ENCODE assay signal across 9 cellular contexts in the genomic region with DNA sequence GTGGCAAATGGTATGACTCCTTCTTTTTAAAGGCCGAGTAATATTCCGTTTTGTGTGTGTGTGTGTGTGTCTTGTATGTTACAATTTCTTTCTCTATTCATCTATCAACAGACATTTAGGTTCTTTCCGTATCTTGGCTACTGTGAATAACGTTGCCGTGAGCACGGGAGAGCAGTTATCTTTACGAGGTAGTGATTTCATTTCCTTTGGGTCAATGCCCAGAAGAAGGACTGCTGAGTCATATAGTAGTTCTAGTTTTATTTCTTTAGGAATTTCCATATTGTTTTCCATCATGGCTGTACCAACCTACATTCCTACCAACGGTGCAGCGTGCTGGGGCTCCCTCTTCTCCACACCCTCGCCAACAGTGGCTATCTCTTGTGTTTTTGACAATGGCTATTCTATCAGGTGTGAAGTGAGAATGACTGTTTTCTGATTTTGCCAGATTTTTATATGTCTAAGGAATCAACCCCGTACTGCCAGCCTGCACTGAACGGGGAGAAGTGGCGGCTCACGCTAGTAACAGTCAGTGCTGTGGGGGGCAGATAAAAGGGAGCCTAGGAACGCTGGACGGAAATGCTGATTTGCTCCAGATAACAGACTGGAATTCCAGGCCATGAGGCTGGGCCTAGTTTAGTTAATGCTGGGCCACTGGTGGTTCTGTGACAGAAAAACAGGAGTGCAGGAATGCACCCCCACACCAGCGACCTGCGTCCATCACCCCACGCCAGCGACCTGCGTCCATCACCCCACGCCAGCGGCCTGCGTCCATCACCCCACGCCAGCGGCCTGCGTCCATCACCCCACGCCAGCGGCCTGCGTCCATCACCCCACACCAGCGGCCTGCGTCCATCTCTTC.
DNase-seq lines count a peak whose midpoint lies in the region; ATAC-seq, FAIRE-seq and TF ChIP-seq lines count a peak whose summit lies in the region.
"Had no signal": no experiment of that assay in that cellular context is flagged by ENCODE, and none has a peak within 500 bp of the region (broad histone marks: within the 10 kb centered on the region; RNA-seq: fewer than 3 reads in every experiment).

No MANE protein-coding gene starts in this region.

- peaks cover 33 to 50% of the 10 kb centered on the region in 2 donors for H3K4me1 Mint-ChIP-seq in natural killer cell treated with Interleukin-12 subunit alpha and Interleukin-12 subunit beta and Interleukin-15 and Interleukin-18, amount 100 ng/mL, for 72 hours (ENCODE audit: low read depth in 2 of 2)

- H3K27me3 ChIP-seq in BLaER1 treated with 17β-estradiol and CSF1 and Interleukin-3, amounts not matched to agents 10 nM and 100 nM = no peaks in the 10 kb centered on the region
- no peaks in the 10 kb centered on the region for H3K27me3 ChIP-seq in endothelial cell of umbilical vein (ENCODE audit: control insufficient read depth in 2 of 2, insufficient read depth in 2 of 2, low read length in 2 of 2)

- ATAC-seq in natural killer cell treated with Interleukin-12 subunit alpha and Interleukin-12 subunit beta and Interleukin-15 and Interleukin-18, amount 100 ng/mL, for 72 hours = no peak
- no peak for ATAC-seq in GM21528 (IDR thresholded peaks at IDR 0.05; ENCODE audit: low FRiP score, unreplicated experiment)
- ATAC-seq: activated naive CD4-positive, alpha-beta T cell treated with anti-CD3 and anti-CD28 coated beads, Interleukin-2, amount 50 U/mL, for 72 hours had no signal

- peak overlapping the region; percentile 75 for H3K4me3 Mint-ChIP-seq in natural killer cell treated with Interleukin-12 subunit alpha and Interleukin-12 subunit beta and Interleukin-15 and Interleukin-18, amount 100 ng/mL, for 72 hours

- FAIRE-seq in endothelial cell of umbilical vein (lab: Jason Lieb, UNC) = peak; percentile 96

- CTCF ChIA-PET in endothelial cell of umbilical vein (lab: Charles Lee) = no interaction called here

- peak overlapping the region in 10 of 11 experiments; percentile 18 to 97 (median 87); a peak in 19 of 22 replicates for H3K27ac ChIP-seq in BLaER1 treated with 17β-estradiol and CSF1 and Interleukin-3, amounts not matched to agents 10 nM and 100 nM
- peak overlapping the region; percentile 96 for H3K27ac ChIP-seq in endothelial cell of umbilical vein (ENCODE audit: insufficient read depth, low read depth, low read length)

- no peak for TF ChIP-seq POLR2A in endothelial cell of umbilical vein (IDR thresholded peaks at IDR 0.05; ENCODE audit: low read depth, low read length)

- dilution Hi-C loops in endothelial cell of umbilical vein (cut with MboI; ENCODE audit: extremely low pct_ligation_motif_present, low sequenced_read_pairs) = loop anchor here (25.0 kb wide), 1 partner anchor 416 kb away; a partner anchor contains a TSS

- POLR2A ChIA-PET in endothelial cell of umbilical vein (lab: Charles Lee) = no interaction called here

- DNase-seq in NCI-H69 (lab: John Stamatoyannopoulos, UW) (peak; percentile 26), endothelial cell of umbilical vein (ENCODE audit: low read depth, low spot score) (peak; percentile 98), SKM-1 (lab: John Stamatoyannopoulos, UW; ENCODE audit: unreplicated experiment) (no peak), islet precursor cell (no peak)
- DNase-seq in natural killer cell treated with Interleukin-12 subunit alpha and Interleukin-12 subunit beta and Interleukin-15 and Interleukin-18, amount 100 ng/mL, for 72 hours (ENCODE audit: low spot score) = peak; percentile 28
- no peak for DNase-seq in central memory CD4-positive, alpha-beta T cell

- H3K36me3 Mint-ChIP-seq in natural killer cell treated with Interleukin-12 subunit alpha and Interleukin-12 subunit beta and Interleukin-15 and Interleukin-18, amount 100 ng/mL, for 72 hours = no peaks in the 10 kb centered on the region
- H3K36me3 Mint-ChIP-seq: activated naive CD4-positive, alpha-beta T cell treated with anti-CD3 and anti-CD28 coated beads, Interleukin-2, amount 50 U/mL, for 72 hours had no signal

- no peaks in the 10 kb centered on the region for H3K27me3 Mint-ChIP-seq in natural killer cell treated with Interleukin-12 subunit alpha and Interleukin-12 subunit beta and Interleukin-15 and Interleukin-18, amount 100 ng/mL, for 72 hours

- H3K9ac ChIP-seq in BLaER1 treated with 17β-estradiol and CSF1 and Interleukin-3, amounts not matched to agents 10 nM and 100 nM = peak overlapping the region in 8 of 11 experiments; percentile 29 to 66 (median 55); a peak in 10 of 22 replicates
- H3K9ac ChIP-seq in endothelial cell of umbilical vein (replicated peaks; ENCODE audit: extremely low read depth, insufficient read depth, low read length) = peak overlapping the region; percentile 71

- no peak overlapping the region for H2AFZ ChIP-seq in endothelial cell of umbilical vein (ENCODE audit: low read depth, low read length)

- H3K9me3 ChIP-seq in BLaER1 treated with 17β-estradiol and CSF1 and Interleukin-3, amounts not matched to agents 10 nM and 100 nM (replicated peaks in 1 of 11) = peaks cover 0 to 10% (median 0%) of the 10 kb centered on the region in 11 experiments; a peak in 2 of 22 replicates
- no peaks in the 10 kb centered on the region for H3K9me3 ChIP-seq in endothelial cell of umbilical vein (replicated peaks; ENCODE audit: control insufficient read depth, insufficient read depth, low read length)

- H4K20me1 ChIP-seq in BLaER1 treated with 17β-estradiol and CSF1 and Interleukin-3, amounts not matched to agents 10 nM and 100 nM = no peaks in the 10 kb centered on the region
- H4K20me1 ChIP-seq in endothelial cell of umbilical vein (replicated peaks; ENCODE audit: control insufficient read depth, extremely low read depth, insufficient read depth, low read length) = no peaks in the 10 kb centered on the region

- TF ChIP-seq CTCF in endothelial cell of umbilical vein (IDR thresholded peaks at IDR 0.05; ENCODE audit: extremely low read depth in 1 of 2, insufficient read depth in 1 of 2, low read depth in 1 of 2, low read length in 2 of 2) = no peak

- no peaks in the 10 kb centered on the region for H3K9me3 Mint-ChIP-seq in natural killer cell treated with Interleukin-12 subunit alpha and Interleukin-12 subunit beta and Interleukin-15 and Interleukin-18, amount 100 ng/mL, for 72 hours
- H3K9me3 Mint-ChIP-seq: activated naive CD4-positive, alpha-beta T cell treated with anti-CD3 and anti-CD28 coated beads, Interleukin-2, amount 50 U/mL, for 72 hours had no signal

- no peak overlapping the region for H3K4me3 ChIP-seq in BLaER1 treated with 17β-estradiol and CSF1 and Interleukin-3, amounts not matched to agents 10 nM and 100 nM
- H3K4me3 ChIP-seq in endothelial cell of umbilical vein (replicated peaks in 1 of 3; ENCODE audit: insufficient read depth in 1 of 3, low read depth in 1 of 3, low read length in 3 of 3) = no peak overlapping the region

- H3K36me3 ChIP-seq in BLaER1 treated with 17β-estradiol and CSF1 and Interleukin-3, amounts not matched to agents 10 nM and 100 nM = no peaks in the 10 kb centered on the region
- H3K36me3 ChIP-seq in endothelial cell of umbilical vein (ENCODE audit: control insufficient read depth in 2 of 2, extremely low read depth in 1 of 2, insufficient read depth in 2 of 2, low read length in 2 of 2) = no peaks in the 10 kb centered on the region

- peaks cover 74 to 94% (median 90%) of the 10 kb centered on the region in 10 experiments for H3K4me1 ChIP-seq in BLaER1 treated with 17β-estradiol and CSF1 and Interleukin-3, amounts not matched to agents 10 nM and 100 nM
- peaks cover 62% of the 10 kb centered on the region for H3K4me1 ChIP-seq in endothelial cell of umbilical vein (ENCODE audit: control insufficient read depth, extremely low read depth, insufficient read depth, low read length)

- H3K4me2 ChIP-seq in BLaER1 treated with 17β-estradiol and CSF1 and Interleukin-3, amounts not matched to agents 10 nM and 100 nM = peak overlapping the region; percentile 35 to 82 (median 74); a peak in 20 of 22 replicates
- peak overlapping the region; percentile 64 for H3K4me2 ChIP-seq in endothelial cell of umbilical vein (ENCODE audit: insufficient read depth, low read length)

- no peaks in the 10 kb centered on the region for H3K79me2 ChIP-seq in endothelial cell of umbilical vein (ENCODE audit: control insufficient read depth, insufficient read depth, low read length)

- no peaks in the 10 kb centered on the region for H3K9me1 ChIP-seq in endothelial cell of umbilical vein (replicated peaks; ENCODE audit: control insufficient read depth, extremely low read depth, insufficient read depth, low read length)

- H3K27ac Mint-ChIP-seq in natural killer cell treated with Interleukin-12 subunit alpha and Interleukin-12 subunit beta and Interleukin-15 and Interleukin-18, amount 100 ng/mL, for 72 hours = peak overlapping the region; percentile 98

- BruUV-seq in endothelial cell of umbilical vein (replicated peaks; lab: Mats Ljungman, UMichigan) = TSS peak; percentile 82

- intact Hi-C loops in endothelial cell of umbilical vein (cut with micrococcal nuclease) = loop anchor here (1.0 to 5.0 kb wide), 11 partner anchors 15 to 463 kb away; no protein-coding TSS in a partner anchor

TF ChIP-seq in endothelial cell of umbilical vein, 7 proteins besides CTCF, POLR2A, EP300 and RAD21:
- TF ChIP-seq MYC (IDR thresholded peaks at IDR 0.05; ENCODE audit: low read depth, low read length) = peak; percentile 73
- TF ChIP-seq, protein P1, sequence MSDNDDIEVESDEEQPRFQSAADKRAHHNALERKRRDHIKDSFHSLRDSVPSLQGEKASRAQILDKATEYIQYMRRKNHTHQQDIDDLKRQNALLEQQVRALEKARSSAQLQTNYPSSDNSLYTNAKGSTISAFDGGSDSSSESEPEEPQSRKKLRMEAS (IDR thresholded peaks at IDR 0.05; ENCODE audit: insufficient read depth, insufficient read length) = peak; percentile 36
- TF ChIP-seq EZH2 (IDR thresholded peaks at IDR 0.05; ENCODE audit: borderline replicate concordance, low read depth, low read length, severe bottlenecking) = no peak
- TF ChIP-seq GATA2 (IDR thresholded peaks at IDR 0.05; ENCODE audit: insufficient read depth, insufficient read length, low read depth, low read length) = peak; percentile 97
- no peak for TF ChIP-seq POLR2AphosphoS5 (IDR thresholded peaks at IDR 0.05; ENCODE audit: insufficient read depth, low read depth, low read length)
- TF ChIP-seq FOS (IDR thresholded peaks at IDR 0.05; ENCODE audit: borderline replicate concordance, insufficient read depth, low read length) = peak; percentile 88
- TF ChIP-seq JUN (IDR thresholded peaks at IDR 0.05; ENCODE audit: borderline replicate concordance, insufficient read depth, insufficient read length, low read depth) = peak; percentile 97

Comparison
In these comparisons a context has a peak if more than half of its experiments do, and no peak if none do; other contexts are left out.
1. DNase-seq: peak in NCI-H69 (single experiment), endothelial cell of umbilical vein (single experiment) and natural killer cell treated with Interleukin-12 subunit alpha and Interleukin-12 subunit beta and Interleukin-15 and Interleukin-18, amount 100 ng/mL, for 72 hours (single experiment); none in SKM-1 (single experiment), islet precursor cell (single experiment) and central memory CD4-positive, alpha-beta T cell (single experiment).